ENCODE assay signal across 30 cellular contexts in the genomic region with DNA sequence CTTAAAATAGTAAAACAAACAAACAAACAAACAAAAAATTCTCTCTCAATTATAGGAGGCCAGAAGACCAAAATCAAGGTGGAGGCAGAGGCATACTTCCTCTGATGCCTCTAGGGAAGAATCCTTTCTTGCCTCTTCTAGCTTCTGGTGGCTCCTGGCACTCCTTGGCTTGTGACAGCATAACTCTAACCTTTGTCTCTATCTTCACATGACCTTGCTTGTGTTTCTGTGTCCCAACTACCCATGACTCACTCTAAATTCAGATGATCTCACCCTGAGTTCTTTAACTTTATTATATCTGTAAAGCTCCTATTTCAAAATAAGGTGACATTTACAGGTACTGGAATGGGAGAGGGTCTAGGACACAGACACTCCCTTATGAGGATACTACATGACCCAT.
"Had no signal": no experiment of that assay in that cellular context is flagged by ENCODE, and none has a peak within 500 bp of the region (broad histone marks: within the 10 kb centered on the region; RNA-seq: fewer than 3 reads in every experiment).

No MANE protein-coding gene starts in this region.

- H3K4me1 Mint-ChIP-seq: activated T-helper 17 cell treated with anti-CD3 and anti-CD28 coated beads, Interleukin-2, amount 50 U/mL, for 72 hours; memory B cell; neural crest cell; stimulated activated naive B cell treated with anti-CD40 and anti-IgM and Interleukin-4, amounts not matched to agents 10 μg/mL and 1 μg/mL and 100 μg/mL, for 72 hours had no signal

- H3K27me3 Mint-ChIP-seq: activated CD4-positive, alpha-beta memory T cell treated with anti-CD3 and anti-CD28 coated beads for 36 hours; activated CD4-positive, alpha-beta T cell treated with anti-CD3 and anti-CD28 coated beads, Interleukin-2, amount 10 ng/mL, durations not matched to agents 24 days and 14 days; activated naive CD4-positive, alpha-beta T cell treated with anti-CD3 and anti-CD28 coated beads, Interleukin-2, amount 50 U/mL, for 24 hours; activated naive CD8-positive, alpha-beta T cell treated with anti-CD3 and anti-CD28 coated beads, Interleukin-2, amount 50 U/mL, for 24 hours; activated T-helper 17 cell treated with anti-CD3 and anti-CD28 coated beads, Interleukin-2, amount 50 U/mL, for 72 hours; effector memory CD8-positive, alpha-beta T cell; memory B cell; naive thymus-derived CD8-positive, alpha-beta T cell; stimulated activated naive B cell treated with anti-CD40 and anti-IgM and Interleukin-4, amounts not matched to agents 10 μg/mL and 1 μg/mL and 100 μg/mL, for 72 hours; T-helper 17 cell had no signal

- ATAC-seq: activated naive CD8-positive, alpha-beta T cell treated with anti-CD3 and anti-CD28 coated beads, Interleukin-2, amount 50 U/mL, for 24 hours; activated T-cell treated with anti-CD3 and anti-CD28 coated beads, Interleukin-2, amount 50 U/mL, for 4 hours; activated T-helper 17 cell treated with anti-CD3 and anti-CD28 coated beads, Interleukin-2, amount 50 U/mL, for 72 hours; effector memory CD8-positive, alpha-beta T cell; naive thymus-derived CD8-positive, alpha-beta T cell; pancreas; psoas muscle; stimulated activated naive B cell treated with anti-CD40 and anti-IgM and Interleukin-4, amounts not matched to agents 10 μg/mL and 1 μg/mL and 100 μg/mL, for 72 hours; T-helper 17 cell had no signal

- DNase-seq: activated CD4-positive, alpha-beta memory T cell treated with anti-CD3 and anti-CD28 coated beads for 36 hours; activated CD4-positive, alpha-beta T cell treated with anti-CD3 and anti-CD28 coated beads, Interleukin-2, amount 10 ng/mL, durations not matched to agents 24 days and 14 days; activated CD4-positive, CD25-positive, alpha-beta regulatory T cell treated with anti-CD3 and anti-CD28 coated beads, Interleukin-2, amount 50 U/mL, for 72 hours; activated CD8-positive, alpha-beta memory T cell treated with anti-CD3 and anti-CD28 coated beads, Interleukin-2, amount 50 U/mL, for 48 hours; activated naive CD8-positive, alpha-beta T cell treated with anti-CD3 and anti-CD28 coated beads, Interleukin-2, amount 50 U/mL, for 24 hours; activated T-cell treated with anti-CD3 and anti-CD28 coated beads, Interleukin-2, amount 50 U/mL, for 4 hours; cerebellar nuclear complex; dorsolateral prefrontal cortex; effector memory CD8-positive, alpha-beta T cell; foreskin fibroblast; head of caudate nucleus; hippocampal formation; kidney; naive thymus-derived CD8-positive, alpha-beta T cell; nucleus accumbens; pancreas; psoas muscle; stimulated activated CD4-positive, alpha-beta T cell treated with anti-CD3 and anti-CD28 coated beads, Interleukin-15, amount 100 ng/mL, for 24 hours; stimulated activated CD4-positive, alpha-beta T cell treated with anti-CD3 and anti-CD28 coated beads, Interleukin-2, amount 100 ng/mL, for 24 hours; stimulated activated naive B cell treated with anti-CD40 and anti-IgM and Interleukin-4, amounts not matched to agents 10 μg/mL and 1 μg/mL and 100 μg/mL, for 72 hours; stomach; T-helper 17 cell; thyroid gland; upper lobe of left lung had no signal

- H3K36me3 Mint-ChIP-seq: memory B cell had no signal

- H3K27ac ChIP-seq: cardiac muscle cell, coronary artery, dorsolateral prefrontal cortex, pancreas, psoas muscle, stomach, thyroid gland, upper lobe of left lung had no signal

- H3K27ac Mint-ChIP-seq: activated CD4-positive, alpha-beta memory T cell treated with anti-CD3 and anti-CD28 coated beads for 36 hours; activated CD4-positive, alpha-beta T cell treated with anti-CD3 and anti-CD28 coated beads, Interleukin-2, amount 10 ng/mL, durations not matched to agents 24 days and 14 days; activated naive CD4-positive, alpha-beta T cell treated with anti-CD3 and anti-CD28 coated beads, Interleukin-2, amount 50 U/mL, for 24 hours; activated naive CD8-positive, alpha-beta T cell treated with anti-CD3 and anti-CD28 coated beads, Interleukin-2, amount 50 U/mL, for 24 hours; activated T-helper 17 cell treated with anti-CD3 and anti-CD28 coated beads, Interleukin-2, amount 50 U/mL, for 72 hours; effector memory CD8-positive, alpha-beta T cell; memory B cell; naive thymus-derived CD8-positive, alpha-beta T cell; stimulated activated naive B cell treated with anti-CD40 and anti-IgM and Interleukin-4, amounts not matched to agents 10 μg/mL and 1 μg/mL and 100 μg/mL, for 72 hours; T-helper 17 cell had no signal

- H3K36me3 ChIP-seq: cardiac muscle cell, pancreas, stomach, thyroid gland, upper lobe of left lung had no signal

- H3K9me3 Mint-ChIP-seq: activated CD4-positive, alpha-beta memory T cell treated with anti-CD3 and anti-CD28 coated beads for 36 hours; activated CD4-positive, alpha-beta T cell treated with anti-CD3 and anti-CD28 coated beads, Interleukin-2, amount 10 ng/mL, durations not matched to agents 24 days and 14 days; activated T-helper 17 cell treated with anti-CD3 and anti-CD28 coated beads, Interleukin-2, amount 50 U/mL, for 72 hours; effector memory CD8-positive, alpha-beta T cell; memory B cell; neural crest cell; stimulated activated naive B cell treated with anti-CD40 and anti-IgM and Interleukin-4, amounts not matched to agents 10 μg/mL and 1 μg/mL and 100 μg/mL, for 72 hours had no signal

- H3K4me1 ChIP-seq: pancreas, psoas muscle, stomach, thyroid gland, upper lobe of left lung had no signal

- H3K27me3 ChIP-seq: cardiac muscle cell, dorsolateral prefrontal cortex, pancreas, stomach, thyroid gland, upper lobe of left lung had no signal

- H3K4me3 Mint-ChIP-seq: activated CD4-positive, alpha-beta memory T cell treated with anti-CD3 and anti-CD28 coated beads for 36 hours; activated CD4-positive, alpha-beta T cell treated with anti-CD3 and anti-CD28 coated beads, Interleukin-2, amount 10 ng/mL, durations not matched to agents 24 days and 14 days; activated naive CD4-positive, alpha-beta T cell treated with anti-CD3 and anti-CD28 coated beads, Interleukin-2, amount 50 U/mL, for 24 hours; activated naive CD8-positive, alpha-beta T cell treated with anti-CD3 and anti-CD28 coated beads, Interleukin-2, amount 50 U/mL, for 24 hours; activated T-cell treated with anti-CD3 and anti-CD28 coated beads, Interleukin-2, amount 50 U/mL, for 4 hours; activated T-helper 17 cell treated with anti-CD3 and anti-CD28 coated beads, Interleukin-2, amount 50 U/mL, for 72 hours; effector memory CD8-positive, alpha-beta T cell; memory B cell; naive thymus-derived CD8-positive, alpha-beta T cell; neural crest cell; stimulated activated naive B cell treated with anti-CD40 and anti-IgM and Interleukin-4, amounts not matched to agents 10 μg/mL and 1 μg/mL and 100 μg/mL, for 72 hours; T-helper 17 cell had no signal

- H3K4me3 ChIP-seq: cardiac muscle cell, coronary artery, dorsolateral prefrontal cortex, pancreas, psoas muscle, stomach, thyroid gland, upper lobe of left lung had no signal

- H3K9me3 ChIP-seq: pancreas, psoas muscle, stomach, thyroid gland, upper lobe of left lung had no signal
